ENCODE assay signal across 25 cellular contexts in genomic region chr11:119471329-119471728, GRCh38. TPM values are rescaled to one million over a fixed set of nuclear protein-coding genes. Genes with fewer than 3 reads are reported as not detected.
DNase-seq lines count a peak whose midpoint lies in the region; TF ChIP-seq lines count a peak whose summit lies in the region.
"Had no signal": no experiment of that assay in that cellular context is flagged by ENCODE, and none has a peak within 500 bp of the region (broad histone marks: within the 10 kb centered on the region; RNA-seq: fewer than 3 reads in every experiment).

No MANE protein-coding gene starts in this region.

- in situ Hi-C loops in mammary epithelial cell (cut with MboI; ENCODE audit: low sequenced_read_pairs in 2 of 2) = loop anchor here (5.0 to 10.0 kb wide), 3 partner anchors 87 to 117 kb away; partner anchors contain the start of gene USP2 (in 1 of the 2)

- H3K9ac ChIP-seq in mammary epithelial cell (ENCODE audit: insufficient read depth, low read length) = no peak overlapping the region
- H3K9ac ChIP-seq in endodermal cell (ENCODE audit: extremely low read depth, low read length, poor library complexity, severe bottlenecking) = no peak overlapping the region
- H3K9ac ChIP-seq in neural progenitor cell = no peak overlapping the region

- dilution Hi-C loops in mammary epithelial cell (cut with HindIII; ENCODE audit: low sequenced_read_pairs) = loop anchor here (5.0 to 10.0 kb wide), 2 partner anchors 44 to 97 kb away; no protein-coding TSS in a partner anchor

- TF ChIP-seq POLR2A in ovary (IDR thresholded peaks at IDR 0.05) = no peak

- H3K4me2 ChIP-seq in mammary epithelial cell (ENCODE audit: insufficient read depth, low read depth, low read length) (no peak overlapping the region), neural progenitor cell (no peak overlapping the region), hepatocyte (no peak overlapping the region)

- no peak overlapping the region for H3K27ac ChIP-seq in mammary epithelial cell (ENCODE audit: insufficient read depth, low read depth, low read length)
- H3K27ac ChIP-seq in endodermal cell (ENCODE audit: low read depth, low read length) = no peak overlapping the region
- no peak overlapping the region for H3K27ac ChIP-seq in neural progenitor cell
- H3K27ac ChIP-seq in ovary = no peak overlapping the region
- H3K27ac ChIP-seq in hepatocyte = no peak overlapping the region
- H3K27ac ChIP-seq: left ventricle myocardium inferior, spleen, tibial artery had no signal

- WGBS in mammary epithelial cell (ENCODE audit: low coverage, missing lambda C conversion rate) = 100% methylated on average over 1 of the region's 8 CpGs
- 77 to 94% methylated on average over 4 to 8 of the region's 8 CpGs for WGBS in endodermal cell (ENCODE audit: insufficient coverage in 1 of 2, insufficient read length in 1 of 2), 2 experiments
- 83 to 90% (median 88%) methylated on average over 8 of the region's 8 CpGs for whole genome bisulfite sequencing in ovary, 3 donors
- 82% methylated on average over 8 of the region's 8 CpGs for WGBS in hepatocyte (ENCODE audit: low lambda C conversion rate, missing lambda C conversion rate)

- H3K4me3 ChIP-seq in mammary epithelial cell (replicated peaks in 1 of 3; ENCODE audit: insufficient read depth in 1 of 3, low read depth in 2 of 3, low read length in 3 of 3) = no peak overlapping the region
- H3K4me3 ChIP-seq in endodermal cell (ENCODE audit: low read length) = no peak overlapping the region
- H3K4me3 ChIP-seq in neural progenitor cell = no peak overlapping the region
- no peak overlapping the region for H3K4me3 ChIP-seq in ovary
- no peak overlapping the region for H3K4me3 ChIP-seq in hepatocyte
- H3K4me3 ChIP-seq: breast epithelium, heart right ventricle, left ventricle myocardium inferior, spleen, tibial artery had no signal

- BruUV-seq in MCF 10A (replicated peaks; lab: Mats Ljungman, UMichigan) (no TSS peak), mammary epithelial cell (replicated peaks; lab: Mats Ljungman, UMichigan) (no TSS peak)

- H3K27me3 Mint-ChIP-seq in MCF 10A (ENCODE audit: insufficient read depth, unreplicated experiment) (peaks cover 8% of the 10 kb centered on the region), endodermal cell (ENCODE audit: insufficient read depth) (peaks cover 12% of the 10 kb centered on the region), neural progenitor cell (ENCODE audit: insufficient read depth, low read depth) (peaks cover 6% of the 10 kb centered on the region)

- POLR2A ChIA-PET in MCF 10A (lab: Yijun Ruan, JAX) = interaction anchor here (1.3 to 1.6 kb wide), 2 partner anchors 95 to 110 kb away, joined by 4 to 5 read pairs; no protein-coding TSS in a partner anchor

- no peaks in the 10 kb centered on the region for H3K36me3 Mint-ChIP-seq in MCF 10A (ENCODE audit: insufficient read depth, unreplicated experiment)
- no peaks in the 10 kb centered on the region for H3K36me3 Mint-ChIP-seq in endodermal cell (ENCODE audit: low read depth)
- no peaks in the 10 kb centered on the region for H3K36me3 Mint-ChIP-seq in neural progenitor cell

- DNase-seq in MCF 10A (ENCODE audit: unreplicated experiment) = no peak
- DNase-seq in mammary epithelial cell = no peak
- DNase-seq in endodermal cell = peak; percentile 72
- no peak for DNase-seq in neural progenitor cell (ENCODE audit: low spot score)
- no peak for DNase-seq in NCI-H774 (lab: John Stamatoyannopoulos, UW)
- no peak for DNase-seq in SW480 (ENCODE audit: low spot score)
- DNase-seq in ovary = no peak
- DNase-seq in hepatocyte (ENCODE audit: low spot score) = no peak
- DNase-seq: activated gamma-delta T cell; COR-L47; cortex of kidney; heart right ventricle; left ventricle myocardium inferior; NCI-H1092 treated with DMSO at 0.1 percent for 48 hours; NCI-H1930; OCI-M1; SHP77; spleen; stimulated activated CD4-positive, alpha-beta T cell treated with anti-CD3 and anti-CD28 coated beads, Interleukin-4, amount 100 ng/mL, for 24 hours; stimulated activated naive CD4-positive, alpha-beta T cell treated with Interleukin-2 at 50 U/mL for 16 hours; T-helper 1 cell had no signal

- no peaks in the 10 kb centered on the region for H3K79me2 ChIP-seq in mammary epithelial cell (ENCODE audit: insufficient read depth, low read length)
- no peaks in the 10 kb centered on the region for H3K79me2 ChIP-seq in neural progenitor cell (ENCODE audit: low read depth)
- H3K79me2 ChIP-seq in hepatocyte = no peaks in the 10 kb centered on the region

- H2AFZ ChIP-seq in mammary epithelial cell (ENCODE audit: low read depth, low read length) = no peak overlapping the region
- H2AFZ ChIP-seq in neural progenitor cell (replicated peaks) = no peak overlapping the region
- H2AFZ ChIP-seq in hepatocyte = no peak overlapping the region

- H4K20me1 ChIP-seq in mammary epithelial cell (ENCODE audit: insufficient read depth, low read length) (no peaks in the 10 kb centered on the region), neural progenitor cell (ENCODE audit: low read depth) (no peaks in the 10 kb centered on the region), hepatocyte (ENCODE audit: insufficient read depth, poor library complexity, severe bottlenecking) (no peaks in the 10 kb centered on the region)

- H3K27ac Mint-ChIP-seq in MCF 10A (ENCODE audit: low read depth, unreplicated experiment) (peak overlapping the region; percentile 95), endodermal cell (no peak overlapping the region), neural progenitor cell (peak overlapping the region; percentile 3)

- H3K9me3 ChIP-seq in mammary epithelial cell (replicated peaks; ENCODE audit: insufficient read depth, low read length) = no peaks in the 10 kb centered on the region
- H3K9me3 ChIP-seq in endodermal cell (ENCODE audit: control insufficient read depth, low read length) = no peaks in the 10 kb centered on the region
- H3K9me3 ChIP-seq in neural progenitor cell (ENCODE audit: low read depth) = no peaks in the 10 kb centered on the region
- H3K9me3 ChIP-seq in ovary = no peaks in the 10 kb centered on the region
- H3K9me3 ChIP-seq in hepatocyte (ENCODE audit: low read depth) = no peaks in the 10 kb centered on the region

- peaks cover 8% of the 10 kb centered on the region for H3K4me1 ChIP-seq in mammary epithelial cell (ENCODE audit: insufficient read depth, low read length)
- H3K4me1 ChIP-seq in endodermal cell (ENCODE audit: control insufficient read depth, insufficient read depth, low read length) = no peaks in the 10 kb centered on the region
- peaks cover 6% of the 10 kb centered on the region for H3K4me1 ChIP-seq in neural progenitor cell
- no peaks in the 10 kb centered on the region for H3K4me1 ChIP-seq in ovary (ENCODE audit: insufficient read depth)
- peaks cover 2% of the 10 kb centered on the region for H3K4me1 ChIP-seq in hepatocyte (ENCODE audit: insufficient read depth)
- H3K4me1 ChIP-seq: breast epithelium, left ventricle myocardium inferior had no signal

- no peak for TF ChIP-seq EP300 in ovary (IDR thresholded peaks at IDR 0.05)

- no peaks in the 10 kb centered on the region for H3K36me3 ChIP-seq in mammary epithelial cell (ENCODE audit: insufficient read depth, low read length)
- H3K36me3 ChIP-seq in endodermal cell (ENCODE audit: control insufficient read depth, insufficient read depth, low read length) = no peaks in the 10 kb centered on the region
- H3K36me3 ChIP-seq in neural progenitor cell = no peaks in the 10 kb centered on the region
- H3K36me3 ChIP-seq in ovary = no peaks in the 10 kb centered on the region
- no peaks in the 10 kb centered on the region for H3K36me3 ChIP-seq in hepatocyte (replicated peaks; ENCODE audit: insufficient read depth, low read depth)
- H3K36me3 ChIP-seq: breast epithelium, heart right ventricle, left ventricle myocardium inferior, spleen, tibial artery had no signal

- H3F3A ChIP-seq in neural progenitor cell (ENCODE audit: low read depth) = no peaks in the 10 kb centered on the region

- peak overlapping the region; percentile 35 for H3K4me3 Mint-ChIP-seq in MCF 10A (ENCODE audit: unreplicated experiment)
- H3K4me3 Mint-ChIP-seq in endodermal cell = no peak overlapping the region
- no peak overlapping the region for H3K4me3 Mint-ChIP-seq in neural progenitor cell
- H3K4me3 Mint-ChIP-seq: neural crest cell had no signal

- H3K4me1 Mint-ChIP-seq in MCF 10A (ENCODE audit: insufficient read depth, unreplicated experiment) (peaks cover 27% of the 10 kb centered on the region), endodermal cell (peaks cover 5% of the 10 kb centered on the region), neural progenitor cell (peaks cover 10% of the 10 kb centered on the region)

- H3K9me2 ChIP-seq in hepatocyte (replicated peaks; ENCODE audit: insufficient read depth) = no peaks in the 10 kb centered on the region

- no peak for TF ChIP-seq CTCF in MCF 10A (IDR thresholded peaks at IDR 0.05; ENCODE audit: unreplicated experiment)
- TF ChIP-seq CTCF in mammary epithelial cell (conservative IDR thresholded peaks at IDR 0.05 in 1 of 2, IDR thresholded peaks at IDR 0.05 in 1 of 2; ENCODE audit: extremely low read depth in 1 of 2, insufficient read depth in 1 of 2, low read depth in 1 of 2, low read length in 2 of 2) = no peak
- TF ChIP-seq CTCF in endodermal cell (conservative IDR thresholded peaks at IDR 0.05) = peak; percentile 37
- no peak for TF ChIP-seq CTCF in neural progenitor cell (IDR thresholded peaks at IDR 0.05)
- no peak for TF ChIP-seq CTCF in ovary (IDR thresholded peaks at IDR 0.05)
- TF ChIP-seq CTCF in hepatocyte (IDR thresholded peaks at IDR 0.05; ENCODE audit: poor library complexity) = no peak

- intact Hi-C loops in MCF 10A (cut with micrococcal nuclease) (loop anchor here (2.0 kb wide), 1 partner anchor 55 kb away; no protein-coding TSS in a partner anchor), mammary epithelial cell (cut with micrococcal nuclease) (loop anchor here (5.0 to 10.0 kb wide), 2 partner anchors 54 to 367 kb away; partner anchors contain the start of genes C2CD2L and DPAGT1), ovary (cut with DNase I) (loop anchor here in 2 of 4 donors (10.0 kb wide), 1 partner anchor 117 kb away; no protein-coding TSS in a partner anchor)

- CTCF ChIA-PET in MCF 10A (lab: Yijun Ruan, JAX) (interaction anchor here (0.6 to 4.5 kb wide), 8 partner anchors 25 to 255 kb away, joined by 3 to 22 read pairs (median 5); partner anchors contain the start of gene USP2), mammary epithelial cell (lab: Charles Lee; ENCODE audit: low non-redundant PET) (no interaction called here)

- H3K27me3 ChIP-seq in mammary epithelial cell (ENCODE audit: insufficient read depth, low read length) (no peaks in the 10 kb centered on the region), endodermal cell (ENCODE audit: control insufficient read depth, insufficient read depth, low read length, poor library complexity, severe bottlenecking) (peaks cover 7% of the 10 kb centered on the region), neural progenitor cell (no peaks in the 10 kb centered on the region), ovary (no peaks in the 10 kb centered on the region), hepatocyte (no peaks in the 10 kb centered on the region)
- H3K27me3 ChIP-seq: breast epithelium, heart right ventricle had no signal

- H3K9me3 Mint-ChIP-seq in MCF 10A (ENCODE audit: unreplicated experiment) = no peaks in the 10 kb centered on the region
- H3K9me3 Mint-ChIP-seq in endodermal cell = no peaks in the 10 kb centered on the region
- H3K9me3 Mint-ChIP-seq in neural progenitor cell = peaks cover 9% of the 10 kb centered on the region

RNA-seq across cellular contexts. Expression of gene THY1, which starts 48.4 kb away (rescaled TPM):
- not detected in 2 replicates for total RNA-seq in MCF 10A (2022)
- 10 to 100 TPM in 1 of 2 donors, 1 to 10 TPM in 1; 5.7 to 71.3 TPM for total RNA-seq in mammary epithelial cell
- 146 TPM for polyA plus RNA-seq in mammary epithelial cell
- 248 TPM for polyA minus RNA-seq in mammary epithelial cell
- 10 to 100 TPM; 19.3 to 36.1 TPM for total RNA-seq in endodermal cell
- 56.3 TPM for polyA plus RNA-seq in endodermal cell (2013, experiment 1 of 2)
- polyA plus RNA-seq in endodermal cell (2013, experiment 2 of 2) = 53.9 TPM
- 49.2 and 93.9 TPM in 2 replicates for total RNA-seq in neural progenitor cell (ENCODE audit: low replicate concordance)
- total RNA-seq in ovary = 10 to 100 TPM in 4 of 7 donors, 1 to 10 TPM in 1, under 1 TPM in 2; 0.36 to 74.7 (median 14.0) TPM
- polyA plus RNA-seq in ovary = 100 to 1,000 TPM in 1 of 2 donors, 10 to 100 TPM in 1; 15.0 to 123 TPM
- total RNA-seq in hepatocyte = 43.3 and 52.1 TPM in 2 replicates
- 117 and 156 TPM in 2 replicates for polyA plus RNA-seq in hepatocyte
- total RNA-seq: pulmonary artery endothelial cell had no signal
